Comparison of ENCODE assay signal across 30 cellular contexts in the genomic region with DNA sequence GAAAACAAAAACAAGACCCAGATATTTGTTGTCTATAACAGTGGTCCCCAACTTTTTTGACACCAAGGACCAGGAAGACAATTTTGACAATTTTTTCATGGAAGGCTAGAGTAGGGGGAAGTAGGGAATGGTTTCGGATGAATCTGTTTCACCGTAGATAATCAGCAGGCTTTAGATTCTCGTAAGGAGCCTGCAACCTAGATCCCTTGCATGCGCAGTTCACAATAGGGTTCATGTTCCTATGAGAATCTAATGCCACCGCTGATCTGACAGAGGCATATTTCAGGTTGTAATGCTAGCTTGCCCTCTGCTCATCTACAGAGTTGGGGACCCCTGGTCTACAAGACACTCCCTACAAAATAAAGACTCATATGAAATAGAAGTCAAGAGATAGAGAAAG.
A peak's percentile ranks its signal among the peaks of the same experiment; 100 is the strongest.
DNase-seq lines count a peak whose midpoint lies in the region; ATAC-seq and TF ChIP-seq lines count a peak whose summit lies in the region.
"Had no signal": no experiment of that assay in that cellular context is flagged by ENCODE, and none has a peak within 500 bp of the region (broad histone marks: within the 10 kb centered on the region; RNA-seq: fewer than 3 reads in every experiment).

No MANE protein-coding gene starts in this region.

- H3K4me1 ChIP-seq in SJCRH30 (peaks cover 62% of the 10 kb centered on the region), Peyer's patch (no peaks in the 10 kb centered on the region)
- H3K4me1 ChIP-seq: A549; BE2C; BLaER1; BLaER1 treated with 17β-estradiol and CSF1 and Interleukin-3, amounts not matched to agents 10 nM and 100 nM; Caco-2 had no signal

- H3K36me3 Mint-ChIP-seq in stimulated activated memory B cell treated with anti-CD40 and anti-IgM and Interleukin-4, amounts not matched to agents 10 μg/mL and 1 μg/mL and 100 μg/mL, for 72 hours, result no peaks in the 10 kb centered on the region
- H3K36me3 Mint-ChIP-seq: CD14-positive monocyte; CD4-positive, alpha-beta memory T cell; CD4-positive, CD25-positive, alpha-beta regulatory T cell; CD8-positive, alpha-beta memory T cell; CD8-positive, alpha-beta T cell had no signal

- peak; percentile 34 for ATAC-seq in stimulated activated memory B cell treated with anti-CD40 and anti-IgM and Interleukin-4, amounts not matched to agents 10 μg/mL and 1 μg/mL and 100 μg/mL, for 72 hours
- ATAC-seq in GM18858 (IDR thresholded peaks at IDR 0.05; ENCODE audit: unreplicated experiment), result no peak
- ATAC-seq: A549; CD8-positive, alpha-beta T cell had no signal

- no peak overlapping the region for H3K4me3 Mint-ChIP-seq in stimulated activated memory B cell treated with anti-CD40 and anti-IgM and Interleukin-4, amounts not matched to agents 10 μg/mL and 1 μg/mL and 100 μg/mL, for 72 hours
- H3K4me3 Mint-ChIP-seq: B cell; CD14-positive monocyte; CD4-positive, alpha-beta memory T cell; CD4-positive, alpha-beta T cell; CD4-positive, CD25-positive, alpha-beta regulatory T cell; CD8-positive, alpha-beta memory T cell; CD8-positive, alpha-beta T cell had no signal

- H3K4me1 Mint-ChIP-seq in stimulated activated memory B cell treated with anti-CD40 and anti-IgM and Interleukin-4, amounts not matched to agents 10 μg/mL and 1 μg/mL and 100 μg/mL, for 72 hours, result no peaks in the 10 kb centered on the region
- H3K4me1 Mint-ChIP-seq: B cell; CD14-positive monocyte; CD4-positive, alpha-beta memory T cell; CD4-positive, CD25-positive, alpha-beta regulatory T cell; CD8-positive, alpha-beta memory T cell had no signal

- no peaks in the 10 kb centered on the region for H3K9me3 Mint-ChIP-seq in stimulated activated memory B cell treated with anti-CD40 and anti-IgM and Interleukin-4, amounts not matched to agents 10 μg/mL and 1 μg/mL and 100 μg/mL, for 72 hours
- H3K9me3 Mint-ChIP-seq: CD14-positive monocyte; CD4-positive, alpha-beta memory T cell; CD4-positive, alpha-beta T cell; CD8-positive, alpha-beta memory T cell; CD8-positive, alpha-beta T cell had no signal

- H3K9me3 ChIP-seq in SJCRH30 (replicated peaks), result no peaks in the 10 kb centered on the region
- H3K9me3 ChIP-seq in Peyer's patch, result no peaks in the 10 kb centered on the region
- H3K9me3 ChIP-seq: A549; BE2C; BLaER1; BLaER1 treated with 17β-estradiol and CSF1 and Interleukin-3, amounts not matched to agents 10 nM and 100 nM; Caco-2 had no signal

- H3K27ac ChIP-seq in SJCRH30 (peak overlapping the region; percentile 67), Peyer's patch (no peak overlapping the region)
- H3K27ac ChIP-seq: 22Rv1; A549; BLaER1; BLaER1 treated with 17β-estradiol and CSF1 and Interleukin-3, amounts not matched to agents 10 nM and 100 nM; C4-2B had no signal

- no peak for TF ChIP-seq CTCF in Peyer's patch (IDR thresholded peaks at IDR 0.05)

- DNase-seq in SJCRH30, result peak; percentile 62 to 85
- DNase-seq in Peyer's patch, result no peak
- DNase-seq: 8988T; ACHN; BE2C; C1 segment of cervical spinal cord; Caco-2; Calu3; CD4-positive, alpha-beta memory T cell; CD4-positive, alpha-beta T cell; CD4-positive, CD25-positive, alpha-beta regulatory T cell; CD8-positive, alpha-beta memory T cell; CD8-positive, alpha-beta T cell; COR-L47; DMS 273 treated with DMSO at 0.1 percent for 48 hours; DMS153; DMS53; DMS79; DMS79 treated with DMSO at 0.1 percent for 48 hours; DND-41; EL had no signal

- no peak for TF ChIP-seq POLR2A in Peyer's patch (IDR thresholded peaks at IDR 0.05)

- H3K27me3 ChIP-seq in SJCRH30, result no peaks in the 10 kb centered on the region
- no peaks in the 10 kb centered on the region for H3K27me3 ChIP-seq in Peyer's patch
- H3K27me3 ChIP-seq: BE2C; BLaER1; BLaER1 treated with 17β-estradiol and CSF1 and Interleukin-3, amounts not matched to agents 10 nM and 100 nM had no signal

- H3K4me3 ChIP-seq in SJCRH30, result no peak overlapping the region
- no peak overlapping the region for H3K4me3 ChIP-seq in Peyer's patch
- H3K4me3 ChIP-seq: A549; BLaER1; BLaER1 treated with 17β-estradiol and CSF1 and Interleukin-3, amounts not matched to agents 10 nM and 100 nM had no signal

- H3K27me3 Mint-ChIP-seq in stimulated activated memory B cell treated with anti-CD40 and anti-IgM and Interleukin-4, amounts not matched to agents 10 μg/mL and 1 μg/mL and 100 μg/mL, for 72 hours, result no peaks in the 10 kb centered on the region
- H3K27me3 Mint-ChIP-seq: B cell; CD4-positive, alpha-beta memory T cell; CD4-positive, alpha-beta T cell; CD4-positive, CD25-positive, alpha-beta regulatory T cell had no signal

- H3K27ac Mint-ChIP-seq in stimulated activated memory B cell treated with anti-CD40 and anti-IgM and Interleukin-4, amounts not matched to agents 10 μg/mL and 1 μg/mL and 100 μg/mL, for 72 hours, result no peak overlapping the region
- H3K27ac Mint-ChIP-seq: B cell; CD14-positive monocyte; CD4-positive, alpha-beta memory T cell; CD4-positive, alpha-beta T cell; CD4-positive, CD25-positive, alpha-beta regulatory T cell; CD8-positive, alpha-beta memory T cell; CD8-positive, alpha-beta T cell had no signal

- H3K36me3 ChIP-seq in SJCRH30, result no peaks in the 10 kb centered on the region
- no peaks in the 10 kb centered on the region for H3K36me3 ChIP-seq in Peyer's patch
- H3K36me3 ChIP-seq: BE2C; BLaER1; BLaER1 treated with 17β-estradiol and CSF1 and Interleukin-3, amounts not matched to agents 10 nM and 100 nM had no signal

Comparison
In these comparisons a context has a peak if more than half of its experiments do, and no peak if none do; other contexts are left out.
1. DNase-seq: peak in SJCRH30 (2 of 2); none in Peyer's patch (0 of 3).